In genomic region chr2:8606226-8606625, GRCh38 we compare ENCODE assay signal across 11 cellular contexts.
DNase-seq lines count a peak whose midpoint lies in the region; ATAC-seq and TF ChIP-seq lines count a peak whose summit lies in the region.
"Had no signal": no experiment of that assay in that cellular context is flagged by ENCODE, and none has a peak within 500 bp of the region (broad histone marks: within the 10 kb centered on the region; RNA-seq: fewer than 3 reads in every experiment).

No MANE protein-coding gene starts in this region.

- H3K36me3 Mint-ChIP-seq in MCF 10A (ENCODE audit: insufficient read depth, unreplicated experiment), result no peaks in the 10 kb centered on the region

- H3K9me2 ChIP-seq in hepatocyte (replicated peaks; ENCODE audit: insufficient read depth), result no peaks in the 10 kb centered on the region

- 86% methylated on average over 8 of the region's 8 CpGs for WGBS in hepatocyte (ENCODE audit: low lambda C conversion rate, missing lambda C conversion rate)

- no peaks in the 10 kb centered on the region for H3K4me1 Mint-ChIP-seq in MCF 10A (ENCODE audit: insufficient read depth, unreplicated experiment)

- H3K4me3 Mint-ChIP-seq in MCF 10A (ENCODE audit: unreplicated experiment), result no peak overlapping the region

- no peak overlapping the region for H2AFZ ChIP-seq in hepatocyte

- H3K9me3 ChIP-seq in hepatocyte (ENCODE audit: low read depth), result no peaks in the 10 kb centered on the region
- H3K9me3 ChIP-seq: neutrophil had no signal

- no peaks in the 10 kb centered on the region for H4K20me1 ChIP-seq in hepatocyte (ENCODE audit: insufficient read depth, poor library complexity, severe bottlenecking)

- H3K79me2 ChIP-seq in hepatocyte, result no peaks in the 10 kb centered on the region

- no peaks in the 10 kb centered on the region for H3K27me3 Mint-ChIP-seq in MCF 10A (ENCODE audit: insufficient read depth, unreplicated experiment)

- H3K4me3 ChIP-seq in hepatocyte, result no peak overlapping the region
- no peak overlapping the region for H3K4me3 ChIP-seq in foreskin fibroblast (ENCODE audit: low read depth in 1 of 2, low read length in 2 of 2)

- intact Hi-C loops in MCF 10A (cut with micrococcal nuclease), result no loop called here

- ATAC-seq in GM18861 (IDR thresholded peaks at IDR 0.05; ENCODE audit: unreplicated experiment) (peak; percentile 79), GM21526 (IDR thresholded peaks at IDR 0.05; ENCODE audit: low FRiP score, unreplicated experiment) (peak; percentile 97), HG03103 (IDR thresholded peaks at IDR 0.05; ENCODE audit: low read depth, unreplicated experiment) (peak; percentile 86)

- BruUV-seq in MCF 10A (replicated peaks; lab: Mats Ljungman, UMichigan), result no TSS peak

- no peak overlapping the region for H3K27ac Mint-ChIP-seq in MCF 10A (ENCODE audit: low read depth, unreplicated experiment)

- TF ChIP-seq CTCF in hepatocyte (IDR thresholded peaks at IDR 0.05; ENCODE audit: poor library complexity), result no peak
- no peak for TF ChIP-seq CTCF in MCF 10A (IDR thresholded peaks at IDR 0.05; ENCODE audit: unreplicated experiment)
- no peak for TF ChIP-seq CTCF in foreskin fibroblast (IDR thresholded peaks at IDR 0.05; ENCODE audit: low read depth, low read length)

- peaks cover 24% of the 10 kb centered on the region for H3K4me1 ChIP-seq in hepatocyte (ENCODE audit: insufficient read depth)

- CTCF ChIA-PET in MCF 10A (lab: Yijun Ruan, JAX), result interaction anchor here (0.9 kb wide), 1 partner anchor 470 kb away, joined by 4 read pairs; no protein-coding TSS in a partner anchor

- H3K27me3 ChIP-seq in hepatocyte, result no peaks in the 10 kb centered on the region
- H3K27me3 ChIP-seq: neutrophil had no signal

- H3K4me2 ChIP-seq in hepatocyte, result no peak overlapping the region

- DNase-seq in hepatocyte (ENCODE audit: low spot score), result no peak
- DNase-seq in MCF 10A (ENCODE audit: unreplicated experiment), result no peak
- DNase-seq in NCI-H526 treated with DMSO at 0.1 percent for 48 hours (lab: John Stamatoyannopoulos, UW), result no peak
- no peak for DNase-seq in foreskin fibroblast
- DNase-seq in NCI-H1092 treated with DMSO at 0.1 percent for 48 hours (lab: John Stamatoyannopoulos, UW), result no peak
- DNase-seq: anterior cingulate cortex, Right ventricle myocardium superior had no signal

- no peaks in the 10 kb centered on the region for H3K9me3 Mint-ChIP-seq in MCF 10A (ENCODE audit: unreplicated experiment)

- no peaks in the 10 kb centered on the region for H3K36me3 ChIP-seq in hepatocyte (replicated peaks; ENCODE audit: insufficient read depth, low read depth)
- H3K36me3 ChIP-seq: neutrophil had no signal

- POLR2A ChIA-PET in MCF 10A (lab: Yijun Ruan, JAX), result interaction anchor here (0.5 kb wide), 1 partner anchor 533 kb away, joined by 3 read pairs; no protein-coding TSS in a partner anchor

- peak overlapping the region; percentile 25 for H3K27ac ChIP-seq in hepatocyte
- H3K27ac ChIP-seq: neutrophil had no signal
